ENCODE assay signal across 1 cellular context in genomic region chr4:121738780-121739547, GRCh38.
A peak's percentile ranks its signal among the peaks of the same experiment; 100 is the strongest.
TF ChIP-seq lines count a peak whose summit lies in the region.

No MANE protein-coding gene starts in this region.

TF ChIP-seq in IMR-90, 13 proteins besides CTCF, POLR2A, EP300 and RAD21:
- no peak for TF ChIP-seq BHLHE40 (IDR thresholded peaks at IDR 0.05; ENCODE audit: low read depth, low read length)
- no peak for TF ChIP-seq CEBPB (IDR thresholded peaks at IDR 0.05; ENCODE audit: low read depth, low read length)
- TF ChIP-seq USF2 (IDR thresholded peaks at IDR 0.05; ENCODE audit: low read depth, low read length): peak; percentile 52; the same call in 1 of the 2 replicates
